ENCODE assay signal across 19 cellular contexts in the genomic region with DNA sequence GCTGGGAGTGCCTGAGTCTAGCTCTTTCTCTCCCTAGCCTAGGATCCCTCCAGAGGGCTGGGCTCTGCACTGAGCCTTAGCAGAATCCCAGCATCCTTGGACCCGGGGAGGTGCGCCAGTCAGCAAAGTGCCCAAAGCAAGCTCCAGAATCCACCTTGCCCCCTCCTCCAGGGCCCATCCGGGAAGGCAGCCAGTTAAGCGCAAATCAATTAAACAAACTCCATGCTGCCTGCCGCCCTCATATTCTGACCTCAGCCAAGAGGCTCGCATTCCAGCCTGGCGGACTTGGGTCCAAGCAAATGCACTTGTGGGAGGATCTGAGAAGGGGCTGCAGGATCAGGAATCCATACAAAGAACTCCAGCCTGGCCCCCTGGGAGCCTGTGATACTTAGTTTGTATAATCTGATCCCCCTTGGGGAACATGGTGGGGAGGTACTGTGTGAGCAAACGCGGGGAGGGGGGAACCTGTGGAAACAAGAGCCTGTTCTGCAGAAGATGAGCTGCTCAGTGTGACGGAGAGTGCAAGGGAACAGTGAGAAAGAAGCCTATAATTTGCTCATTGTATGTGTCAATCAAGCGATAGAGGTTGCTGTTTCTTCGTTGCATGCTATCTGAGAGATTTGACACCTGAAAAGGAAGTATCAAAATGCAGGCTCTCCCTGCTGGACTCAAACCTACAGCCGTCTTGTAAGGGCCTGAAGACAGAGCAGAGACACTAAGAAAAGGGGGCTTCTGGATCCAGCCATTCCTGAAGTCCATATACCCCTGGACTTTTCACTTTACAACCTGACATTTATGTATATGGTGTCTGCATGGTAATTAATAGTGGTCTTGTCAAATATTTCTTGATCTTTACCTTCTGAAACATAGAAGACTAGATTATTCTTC. TPM values are rescaled to one million over a fixed set of nuclear protein-coding genes. Genes with fewer than 3 reads are reported as not detected.
DNase-seq lines count a peak whose midpoint lies in the region; ATAC-seq and TF ChIP-seq lines count a peak whose summit lies in the region.
"Had no signal": no experiment of that assay in that cellular context is flagged by ENCODE, and none has a peak within 500 bp of the region (broad histone marks: within the 10 kb centered on the region; RNA-seq: fewer than 3 reads in every experiment).

No MANE protein-coding gene starts in this region.

- intact Hi-C loops in mammary epithelial cell (cut with micrococcal nuclease), result loop anchor here (5.0 kb wide), 1 partner anchor 437 kb away; no protein-coding TSS in a partner anchor

- H3K27me3 ChIP-seq in ectodermal cell (ENCODE audit: control insufficient read depth, insufficient read depth, low read length, poor library complexity, severe bottlenecking), result no peaks in the 10 kb centered on the region
- no peaks in the 10 kb centered on the region for H3K27me3 ChIP-seq in mammary epithelial cell (ENCODE audit: insufficient read depth, low read length)

- H3K27ac Mint-ChIP-seq in progenitor cell of endocrine pancreas (peak overlapping the region; percentile 93), T-helper 17 cell (no peak overlapping the region)
- H3K27ac Mint-ChIP-seq: activated naive CD4-positive, alpha-beta T cell treated with anti-CD3 and anti-CD28 coated beads, Interleukin-2, amount 50 U/mL, for 72 hours; dendritic cell treated with granulocyte-macrophage colony-stimulating factor and Interleukin-4, amounts not matched to agents 40 ng/mL and 50 ng/mL, for 4 days had no signal

- H3K4me3 Mint-ChIP-seq in progenitor cell of endocrine pancreas (ENCODE audit: low read depth), result peak overlapping the region; percentile 17
- H3K4me3 Mint-ChIP-seq in T-helper 17 cell, result no peak overlapping the region
- H3K4me3 Mint-ChIP-seq: dendritic cell treated with granulocyte-macrophage colony-stimulating factor and Interleukin-4, amounts not matched to agents 40 ng/mL and 50 ng/mL, for 4 days; naive B cell had no signal

- dilution Hi-C loops in mammary epithelial cell (cut with HindIII; ENCODE audit: low sequenced_read_pairs), result loop anchor here (5.0 to 10.0 kb wide), 6 partner anchors 57 to 430 kb away; no protein-coding TSS in a partner anchor

- H3K27me3 Mint-ChIP-seq in progenitor cell of endocrine pancreas (peaks cover 3% of the 10 kb centered on the region), T-helper 17 cell (peaks cover 48% of the 10 kb centered on the region)

- H3K36me3 ChIP-seq in ectodermal cell (ENCODE audit: control insufficient read depth, insufficient read depth, low read length) (no peaks in the 10 kb centered on the region), mammary epithelial cell (ENCODE audit: insufficient read depth, low read length) (no peaks in the 10 kb centered on the region)

- in situ Hi-C loops in mammary epithelial cell (cut with MboI; ENCODE audit: low sequenced_read_pairs in 2 of 2), result no loop called here

- no peaks in the 10 kb centered on the region for H4K20me1 ChIP-seq in mammary epithelial cell (ENCODE audit: insufficient read depth, low read length)

- no peaks in the 10 kb centered on the region for H3K9me3 Mint-ChIP-seq in progenitor cell of endocrine pancreas (ENCODE audit: low read depth)

- H3K4me3 ChIP-seq in ectodermal cell (ENCODE audit: insufficient read depth, low read depth, low read length) (no peak overlapping the region), mammary epithelial cell (replicated peaks in 1 of 3; ENCODE audit: insufficient read depth in 1 of 3, low read depth in 2 of 3, low read length in 3 of 3) (no peak overlapping the region)

- BruUV-seq in mammary epithelial cell (replicated peaks; lab: Mats Ljungman, UMichigan), result no TSS peak

- H3K36me3 Mint-ChIP-seq in progenitor cell of endocrine pancreas (ENCODE audit: insufficient read depth) (no peaks in the 10 kb centered on the region), T-helper 17 cell (ENCODE audit: low read depth) (peaks cover 2% of the 10 kb centered on the region)

- H3K27ac ChIP-seq in ectodermal cell (ENCODE audit: insufficient read depth, low read depth, low read length, poor library complexity, severe bottlenecking) (peak overlapping the region; percentile 27), mammary epithelial cell (ENCODE audit: insufficient read depth, low read depth, low read length) (no peak overlapping the region)

- CTCF ChIA-PET in mammary epithelial cell (lab: Charles Lee; ENCODE audit: low non-redundant PET), result no interaction called here

- H3K4me1 ChIP-seq in ectodermal cell (ENCODE audit: control insufficient read depth, insufficient read depth, low read length) (peaks cover 13% of the 10 kb centered on the region), mammary epithelial cell (ENCODE audit: insufficient read depth, low read length) (no peaks in the 10 kb centered on the region)

- H2AFZ ChIP-seq in mammary epithelial cell (ENCODE audit: low read depth, low read length), result no peak overlapping the region

- no peak overlapping the region for H3K4me2 ChIP-seq in mammary epithelial cell (ENCODE audit: insufficient read depth, low read depth, low read length)

- TF ChIP-seq CTCF in progenitor cell of endocrine pancreas (IDR thresholded peaks at IDR 0.05; ENCODE audit: unreplicated experiment), result no peak
- no peak for TF ChIP-seq CTCF in mammary epithelial cell (conservative IDR thresholded peaks at IDR 0.05 in 1 of 2, IDR thresholded peaks at IDR 0.05 in 1 of 2; ENCODE audit: extremely low read depth in 1 of 2, insufficient read depth in 1 of 2, low read depth in 1 of 2, low read length in 2 of 2)

- no peak for ATAC-seq in T-helper 17 cell
- ATAC-seq: activated naive CD4-positive, alpha-beta T cell treated with anti-CD3 and anti-CD28 coated beads, Interleukin-2, amount 50 U/mL, for 72 hours had no signal

- H3K79me2 ChIP-seq in mammary epithelial cell (ENCODE audit: insufficient read depth, low read length), result no peaks in the 10 kb centered on the region

- WGBS in ectodermal cell, 2 experiments, result 30 to 32% methylated on average over 13 of the region's 13 CpGs
- 27% methylated on average over 11 of the region's 13 CpGs for WGBS in mammary epithelial cell (ENCODE audit: low coverage, missing lambda C conversion rate)

- no peak overlapping the region for H3K9ac ChIP-seq in mammary epithelial cell (ENCODE audit: insufficient read depth, low read length)

- H3K9me3 ChIP-seq in ectodermal cell (ENCODE audit: control insufficient read depth, low read length) (no peaks in the 10 kb centered on the region), T-helper 17 cell (ENCODE audit: control insufficient read depth, low read length, poor library complexity, severe bottlenecking) (peaks cover 2% of the 10 kb centered on the region), mammary epithelial cell (replicated peaks; ENCODE audit: insufficient read depth, low read length) (peaks cover 10% of the 10 kb centered on the region)

- peak; percentile 22 for DNase-seq in DMS79 treated with DMSO at 0.1 percent for 48 hours (lab: John Stamatoyannopoulos, UW)
- no peak for DNase-seq in DMS79 (lab: John Stamatoyannopoulos, UW)
- DNase-seq in NCI-H2196 (lab: John Stamatoyannopoulos, UW; ENCODE audit: unreplicated experiment), result peak; percentile 59
- peak; percentile 59 for DNase-seq in progenitor cell of endocrine pancreas (ENCODE audit: low spot score, unreplicated experiment)
- no peak for DNase-seq in T-helper 17 cell
- DNase-seq in NCI-H1930 (lab: John Stamatoyannopoulos, UW), result no peak
- DNase-seq in mammary epithelial cell, result no peak
- DNase-seq: 8988T, naive B cell, NCI-H187 treated with DMSO at 0.1 percent for 48 hours, RPMI8226, T1000 had no signal

- H3K4me1 Mint-ChIP-seq in progenitor cell of endocrine pancreas (ENCODE audit: low read depth) (peaks cover 21% of the 10 kb centered on the region), T-helper 17 cell (peaks cover 4% of the 10 kb centered on the region)
- H3K4me1 Mint-ChIP-seq: naive B cell had no signal

RNA-seq across cellular contexts. Expression of a gene that starts 29.4 kb away (rescaled TPM):
- polyA plus RNA-seq in ectodermal cell (2013, experiment 1 of 4), result not detected
- not detected for polyA plus RNA-seq in ectodermal cell (2013, experiment 2 of 4)
- not detected for polyA plus RNA-seq in ectodermal cell (2013, experiment 3 of 4)
- polyA plus RNA-seq in ectodermal cell (2013, experiment 4 of 4), result not detected
- total RNA-seq in progenitor cell of endocrine pancreas (not detected in 2 replicates), T-helper 17 cell (not detected), mammary epithelial cell (not detected)
- polyA plus RNA-seq in mammary epithelial cell, result not detected
- not detected for polyA minus RNA-seq in mammary epithelial cell
- total RNA-seq: activated CD8-positive, alpha-beta memory T cell treated with anti-CD3 and anti-CD28 coated beads for 36 hours; activated naive CD4-positive, alpha-beta T cell treated with anti-CD3 and anti-CD28 coated beads, Interleukin-2, amount 50 U/mL, for 72 hours; fibroblast of villous mesenchyme had no signal
- polyA plus RNA-seq: keratinocyte, thymus had no signal

Comparison
In these comparisons a context has a peak if more than half of its experiments do, and no peak if none do; other contexts are left out.
1. DNase-seq: peak in DMS79 treated with DMSO at 0.1 percent for 48 hours (single experiment), NCI-H2196 (single experiment) and progenitor cell of endocrine pancreas (single experiment); none in DMS79 (single experiment), T-helper 17 cell (0 of 3), NCI-H1930 (0 of 2) and mammary epithelial cell (single experiment).